1 cellular context compared by ENCODE assay signal in the genomic region with DNA sequence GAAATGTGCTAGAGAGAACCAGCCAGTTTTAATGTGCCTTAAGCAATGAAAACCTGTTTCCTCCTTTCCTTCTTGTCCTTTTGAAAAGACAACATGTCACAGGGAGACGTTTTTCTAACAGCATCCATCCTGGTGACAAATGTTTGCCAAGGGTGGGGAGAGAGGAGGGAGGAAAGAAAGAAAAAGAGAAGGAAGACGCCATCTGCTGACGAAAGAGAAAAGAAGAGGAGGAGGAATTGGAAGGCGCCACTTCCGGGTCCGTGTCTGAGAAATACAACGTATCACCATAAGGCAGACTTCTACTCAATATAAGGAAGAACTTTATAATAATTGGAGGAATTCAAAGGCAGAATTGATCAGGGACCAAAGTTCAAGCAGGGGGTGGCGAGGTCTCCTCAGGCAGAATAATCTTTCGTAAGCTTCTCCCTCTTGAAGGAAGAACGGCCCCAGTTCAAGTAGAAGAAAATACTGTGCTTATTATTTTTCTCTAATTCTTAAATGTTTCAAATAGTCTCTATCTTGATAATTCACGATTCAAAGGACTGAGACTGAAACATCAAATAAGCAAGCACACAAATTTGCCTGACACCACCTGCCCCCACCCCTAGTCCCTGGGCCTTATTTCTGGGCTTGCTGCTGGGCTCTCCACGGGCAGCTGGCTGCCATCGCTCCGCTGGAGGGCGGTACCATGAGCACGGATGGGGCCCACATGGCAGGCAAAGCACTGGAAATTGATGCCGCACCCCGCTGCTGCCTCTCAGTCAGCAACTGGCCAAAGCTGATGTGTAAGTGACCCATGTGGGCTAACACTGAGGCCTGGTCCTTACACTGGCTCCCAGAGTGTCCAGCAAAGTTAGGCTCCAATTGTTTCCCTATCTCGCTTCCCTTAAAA.
TF ChIP-seq lines count a peak whose summit lies in the region.

No MANE protein-coding gene starts in this region.

TF ChIP-seq in GM12878, 131 proteins besides CTCF, POLR2A, EP300 and RAD21 (continued from another document and continues in another):
- TF ChIP-seq, protein P1, sequence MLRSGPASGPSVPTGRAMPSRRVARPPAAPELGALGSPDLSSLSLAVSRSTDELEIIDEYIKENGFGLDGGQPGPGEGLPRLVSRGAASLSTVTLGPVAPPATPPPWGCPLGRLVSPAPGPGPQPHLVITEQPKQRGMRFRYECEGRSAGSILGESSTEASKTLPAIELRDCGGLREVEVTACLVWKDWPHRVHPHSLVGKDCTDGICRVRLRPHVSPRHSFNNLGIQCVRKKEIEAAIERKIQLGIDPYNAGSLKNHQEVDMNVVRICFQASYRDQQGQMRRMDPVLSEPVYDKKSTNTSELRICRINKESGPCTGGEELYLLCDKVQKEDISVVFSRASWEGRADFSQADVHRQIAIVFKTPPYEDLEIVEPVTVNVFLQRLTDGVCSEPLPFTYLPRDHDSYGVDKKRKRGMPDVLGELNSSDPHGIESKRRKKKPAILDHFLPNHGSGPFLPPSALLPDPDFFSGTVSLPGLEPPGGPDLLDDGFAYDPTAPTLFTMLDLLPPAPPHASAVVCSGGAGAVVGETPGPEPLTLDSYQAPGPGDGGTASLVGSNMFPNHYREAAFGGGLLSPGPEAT (IDR thresholded peaks at IDR 0.05; ENCODE audit: low read depth): peak; percentile 40; the same call in 1 of the 2 replicates
- TF ChIP-seq EZH2 (IDR thresholded peaks at IDR 0.05; ENCODE audit: borderline replicate concordance, control insufficient read depth, low read depth, low read length): no peak
- TF ChIP-seq, protein P2, sequence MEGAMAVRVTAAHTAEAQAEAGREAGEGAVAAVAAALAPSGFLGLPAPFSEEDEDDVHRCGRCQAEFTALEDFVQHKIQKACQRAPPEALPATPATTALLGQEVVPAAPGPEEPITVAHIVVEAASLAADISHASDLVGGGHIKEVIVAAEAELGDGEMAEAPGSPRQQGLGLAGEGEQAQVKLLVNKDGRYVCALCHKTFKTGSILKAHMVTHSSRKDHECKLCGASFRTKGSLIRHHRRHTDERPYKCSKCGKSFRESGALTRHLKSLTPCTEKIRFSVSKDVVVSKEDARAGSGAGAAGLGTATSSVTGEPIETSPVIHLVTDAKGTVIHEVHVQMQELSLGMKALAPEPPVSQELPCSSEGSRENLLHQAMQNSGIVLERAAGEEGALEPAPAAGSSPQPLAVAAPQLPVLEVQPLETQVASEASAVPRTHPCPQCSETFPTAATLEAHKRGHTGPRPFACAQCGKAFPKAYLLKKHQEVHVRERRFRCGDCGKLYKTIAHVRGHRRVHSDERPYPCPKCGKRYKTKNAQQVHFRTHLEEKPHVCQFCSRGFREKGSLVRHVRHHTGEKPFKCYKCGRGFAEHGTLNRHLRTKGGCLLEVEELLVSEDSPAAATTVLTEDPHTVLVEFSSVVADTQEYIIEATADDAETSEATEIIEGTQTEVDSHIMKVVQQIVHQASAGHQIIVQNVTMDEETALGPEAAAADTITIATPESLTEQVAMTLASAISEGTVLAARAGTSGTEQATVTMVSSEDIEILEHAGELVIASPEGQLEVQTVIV (IDR thresholded peaks at IDR 0.05; ENCODE audit: borderline replicate concordance, partially characterized antibody): peak; percentile 72
- no peak for TF ChIP-seq NRF1 (conservative IDR thresholded peaks at IDR 0.05; ENCODE audit: low read depth, low read length)
- TF ChIP-seq WRNIP1 (IDR thresholded peaks at IDR 0.05; ENCODE audit: borderline replicate concordance, low read depth, low read length): no peak
- TF ChIP-seq EED (IDR thresholded peaks at IDR 0.05; ENCODE audit: low read depth): peak; percentile 33
- no peak for TF ChIP-seq SRF (IDR thresholded peaks at IDR 0.05; ENCODE audit: low read depth in 2 of 2, low read length in 2 of 2)
- TF ChIP-seq PML (IDR thresholded peaks at IDR 0.05; ENCODE audit: low read length): 0 out of 2 replicates have a peak, but pooled peaks have one; percentile 34
- TF ChIP-seq MTA2 (IDR thresholded peaks at IDR 0.05; ENCODE audit: low read depth): no peak
- TF ChIP-seq PAX5 (IDR thresholded peaks at IDR 0.05; ENCODE audit: borderline replicate concordance, low read depth, low read length): no peak
- TF ChIP-seq TARDBP (IDR thresholded peaks at IDR 0.05; ENCODE audit: borderline replicate concordance): no peak
- TF ChIP-seq TCF7 (IDR thresholded peaks at IDR 0.05; ENCODE audit: borderline replicate concordance): no peak
- TF ChIP-seq BRCA1 (IDR thresholded peaks at IDR 0.05; ENCODE audit: low read depth, low read length): no peak
- TF ChIP-seq ZNF24 (IDR thresholded peaks at IDR 0.05): no peak
- TF ChIP-seq JUND (IDR thresholded peaks at IDR 0.05; ENCODE audit: low read depth, low read length): no peak
- no peak for TF ChIP-seq MEF2A (IDR thresholded peaks at IDR 0.05; ENCODE audit: insufficient read depth, low read depth, low read length)
- TF ChIP-seq, protein P3, sequence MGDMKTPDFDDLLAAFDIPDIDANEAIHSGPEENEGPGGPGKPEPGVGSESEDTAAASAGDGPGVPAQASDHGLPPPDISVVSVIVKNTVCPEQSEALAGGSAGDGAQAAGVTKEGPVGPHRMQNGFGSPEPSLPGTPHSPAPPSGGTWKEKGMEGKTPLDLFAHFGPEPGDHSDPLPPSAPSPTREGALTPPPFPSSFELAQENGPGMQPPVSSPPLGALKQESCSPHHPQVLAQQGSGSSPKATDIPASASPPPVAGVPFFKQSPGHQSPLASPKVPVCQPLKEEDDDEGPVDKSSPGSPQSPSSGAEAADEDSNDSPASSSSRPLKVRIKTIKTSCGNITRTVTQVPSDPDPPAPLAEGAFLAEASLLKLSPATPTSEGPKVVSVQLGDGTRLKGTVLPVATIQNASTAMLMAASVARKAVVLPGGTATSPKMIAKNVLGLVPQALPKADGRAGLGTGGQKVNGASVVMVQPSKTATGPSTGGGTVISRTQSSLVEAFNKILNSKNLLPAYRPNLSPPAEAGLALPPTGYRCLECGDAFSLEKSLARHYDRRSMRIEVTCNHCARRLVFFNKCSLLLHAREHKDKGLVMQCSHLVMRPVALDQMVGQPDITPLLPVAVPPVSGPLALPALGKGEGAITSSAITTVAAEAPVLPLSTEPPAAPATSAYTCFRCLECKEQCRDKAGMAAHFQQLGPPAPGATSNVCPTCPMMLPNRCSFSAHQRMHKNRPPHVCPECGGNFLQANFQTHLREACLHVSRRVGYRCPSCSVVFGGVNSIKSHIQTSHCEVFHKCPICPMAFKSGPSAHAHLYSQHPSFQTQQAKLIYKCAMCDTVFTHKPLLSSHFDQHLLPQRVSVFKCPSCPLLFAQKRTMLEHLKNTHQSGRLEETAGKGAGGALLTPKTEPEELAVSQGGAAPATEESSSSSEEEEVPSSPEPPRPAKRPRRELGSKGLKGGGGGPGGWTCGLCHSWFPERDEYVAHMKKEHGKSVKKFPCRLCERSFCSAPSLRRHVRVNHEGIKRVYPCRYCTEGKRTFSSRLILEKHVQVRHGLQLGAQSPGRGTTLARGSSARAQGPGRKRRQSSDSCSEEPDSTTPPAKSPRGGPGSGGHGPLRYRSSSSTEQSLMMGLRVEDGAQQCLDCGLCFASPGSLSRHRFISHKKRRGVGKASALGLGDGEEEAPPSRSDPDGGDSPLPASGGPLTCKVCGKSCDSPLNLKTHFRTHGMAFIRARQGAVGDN (IDR thresholded peaks at IDR 0.05): 0 out of 2 replicates have a peak, but pooled peaks have one; percentile 11
- TF ChIP-seq SP1 (IDR thresholded peaks at IDR 0.05; ENCODE audit: low read depth, low read length): no peak
- no peak for TF ChIP-seq NR2C2 (IDR thresholded peaks at IDR 0.05; ENCODE audit: borderline replicate concordance, control insufficient read depth, insufficient read length, low read depth)
- TF ChIP-seq, protein P4, sequence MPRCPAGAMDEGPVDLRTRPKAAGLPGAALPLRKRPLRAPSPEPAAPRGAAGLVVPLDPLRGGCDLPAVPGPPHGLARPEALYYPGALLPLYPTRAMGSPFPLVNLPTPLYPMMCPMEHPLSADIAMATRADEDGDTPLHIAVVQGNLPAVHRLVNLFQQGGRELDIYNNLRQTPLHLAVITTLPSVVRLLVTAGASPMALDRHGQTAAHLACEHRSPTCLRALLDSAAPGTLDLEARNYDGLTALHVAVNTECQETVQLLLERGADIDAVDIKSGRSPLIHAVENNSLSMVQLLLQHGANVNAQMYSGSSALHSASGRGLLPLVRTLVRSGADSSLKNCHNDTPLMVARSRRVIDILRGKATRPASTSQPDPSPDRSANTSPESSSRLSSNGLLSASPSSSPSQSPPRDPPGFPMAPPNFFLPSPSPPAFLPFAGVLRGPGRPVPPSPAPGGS (IDR thresholded peaks at IDR 0.05; ENCODE audit: borderline replicate concordance, insufficient read depth, low read depth, low read length, poor library complexity, severe bottlenecking): no peak
- TF ChIP-seq CREB1 (IDR thresholded peaks at IDR 0.05; ENCODE audit: low read depth): peak; percentile 55; the same call in 1 of the 2 replicates
- no peak for TF ChIP-seq CHD1 (IDR thresholded peaks at IDR 0.05; ENCODE audit: low read depth, low read length)
- no peak for TF ChIP-seq PAX8 (IDR thresholded peaks at IDR 0.05)
- 0 out of 4 replicates have a peak, but pooled peaks of 1 of the 2 experiments have one; percentile 41 for TF ChIP-seq CEBPB (IDR thresholded peaks at IDR 0.05; ENCODE audit: borderline replicate concordance in 1 of 2, low read depth in 2 of 2, low read length in 2 of 2)
- TF ChIP-seq, protein P5, sequence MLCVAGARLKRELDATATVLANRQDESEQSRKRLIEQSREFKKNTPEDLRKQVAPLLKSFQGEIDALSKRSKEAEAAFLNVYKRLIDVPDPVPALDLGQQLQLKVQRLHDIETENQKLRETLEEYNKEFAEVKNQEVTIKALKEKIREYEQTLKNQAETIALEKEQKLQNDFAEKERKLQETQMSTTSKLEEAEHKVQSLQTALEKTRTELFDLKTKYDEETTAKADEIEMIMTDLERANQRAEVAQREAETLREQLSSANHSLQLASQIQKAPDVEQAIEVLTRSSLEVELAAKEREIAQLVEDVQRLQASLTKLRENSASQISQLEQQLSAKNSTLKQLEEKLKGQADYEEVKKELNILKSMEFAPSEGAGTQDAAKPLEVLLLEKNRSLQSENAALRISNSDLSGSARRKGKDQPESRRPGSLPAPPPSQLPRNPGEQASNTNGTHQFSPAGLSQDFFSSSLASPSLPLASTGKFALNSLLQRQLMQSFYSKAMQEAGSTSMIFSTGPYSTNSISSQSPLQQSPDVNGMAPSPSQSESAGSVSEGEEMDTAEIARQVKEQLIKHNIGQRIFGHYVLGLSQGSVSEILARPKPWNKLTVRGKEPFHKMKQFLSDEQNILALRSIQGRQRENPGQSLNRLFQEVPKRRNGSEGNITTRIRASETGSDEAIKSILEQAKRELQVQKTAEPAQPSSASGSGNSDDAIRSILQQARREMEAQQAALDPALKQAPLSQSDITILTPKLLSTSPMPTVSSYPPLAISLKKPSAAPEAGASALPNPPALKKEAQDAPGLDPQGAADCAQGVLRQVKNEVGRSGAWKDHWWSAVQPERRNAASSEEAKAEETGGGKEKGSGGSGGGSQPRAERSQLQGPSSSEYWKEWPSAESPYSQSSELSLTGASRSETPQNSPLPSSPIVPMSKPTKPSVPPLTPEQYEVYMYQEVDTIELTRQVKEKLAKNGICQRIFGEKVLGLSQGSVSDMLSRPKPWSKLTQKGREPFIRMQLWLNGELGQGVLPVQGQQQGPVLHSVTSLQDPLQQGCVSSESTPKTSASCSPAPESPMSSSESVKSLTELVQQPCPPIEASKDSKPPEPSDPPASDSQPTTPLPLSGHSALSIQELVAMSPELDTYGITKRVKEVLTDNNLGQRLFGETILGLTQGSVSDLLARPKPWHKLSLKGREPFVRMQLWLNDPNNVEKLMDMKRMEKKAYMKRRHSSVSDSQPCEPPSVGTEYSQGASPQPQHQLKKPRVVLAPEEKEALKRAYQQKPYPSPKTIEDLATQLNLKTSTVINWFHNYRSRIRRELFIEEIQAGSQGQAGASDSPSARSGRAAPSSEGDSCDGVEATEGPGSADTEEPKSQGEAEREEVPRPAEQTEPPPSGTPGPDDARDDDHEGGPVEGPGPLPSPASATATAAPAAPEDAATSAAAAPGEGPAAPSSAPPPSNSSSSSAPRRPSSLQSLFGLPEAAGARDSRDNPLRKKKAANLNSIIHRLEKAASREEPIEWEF (IDR thresholded peaks at IDR 0.05; ENCODE audit: insufficient replicate concordance, low read depth, low read length): no peak
- TF ChIP-seq, protein P6, sequence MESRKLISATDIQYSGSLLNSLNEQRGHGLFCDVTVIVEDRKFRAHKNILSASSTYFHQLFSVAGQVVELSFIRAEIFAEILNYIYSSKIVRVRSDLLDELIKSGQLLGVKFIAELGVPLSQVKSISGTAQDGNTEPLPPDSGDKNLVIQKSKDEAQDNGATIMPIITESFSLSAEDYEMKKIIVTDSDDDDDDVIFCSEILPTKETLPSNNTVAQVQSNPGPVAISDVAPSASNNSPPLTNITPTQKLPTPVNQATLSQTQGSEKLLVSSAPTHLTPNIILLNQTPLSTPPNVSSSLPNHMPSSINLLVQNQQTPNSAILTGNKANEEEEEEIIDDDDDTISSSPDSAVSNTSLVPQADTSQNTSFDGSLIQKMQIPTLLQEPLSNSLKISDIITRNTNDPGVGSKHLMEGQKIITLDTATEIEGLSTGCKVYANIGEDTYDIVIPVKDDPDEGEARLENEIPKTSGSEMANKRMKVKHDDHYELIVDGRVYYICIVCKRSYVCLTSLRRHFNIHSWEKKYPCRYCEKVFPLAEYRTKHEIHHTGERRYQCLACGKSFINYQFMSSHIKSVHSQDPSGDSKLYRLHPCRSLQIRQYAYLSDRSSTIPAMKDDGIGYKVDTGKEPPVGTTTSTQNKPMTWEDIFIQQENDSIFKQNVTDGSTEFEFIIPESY (IDR thresholded peaks at IDR 0.05): no peak
- TF ChIP-seq, protein P7, sequence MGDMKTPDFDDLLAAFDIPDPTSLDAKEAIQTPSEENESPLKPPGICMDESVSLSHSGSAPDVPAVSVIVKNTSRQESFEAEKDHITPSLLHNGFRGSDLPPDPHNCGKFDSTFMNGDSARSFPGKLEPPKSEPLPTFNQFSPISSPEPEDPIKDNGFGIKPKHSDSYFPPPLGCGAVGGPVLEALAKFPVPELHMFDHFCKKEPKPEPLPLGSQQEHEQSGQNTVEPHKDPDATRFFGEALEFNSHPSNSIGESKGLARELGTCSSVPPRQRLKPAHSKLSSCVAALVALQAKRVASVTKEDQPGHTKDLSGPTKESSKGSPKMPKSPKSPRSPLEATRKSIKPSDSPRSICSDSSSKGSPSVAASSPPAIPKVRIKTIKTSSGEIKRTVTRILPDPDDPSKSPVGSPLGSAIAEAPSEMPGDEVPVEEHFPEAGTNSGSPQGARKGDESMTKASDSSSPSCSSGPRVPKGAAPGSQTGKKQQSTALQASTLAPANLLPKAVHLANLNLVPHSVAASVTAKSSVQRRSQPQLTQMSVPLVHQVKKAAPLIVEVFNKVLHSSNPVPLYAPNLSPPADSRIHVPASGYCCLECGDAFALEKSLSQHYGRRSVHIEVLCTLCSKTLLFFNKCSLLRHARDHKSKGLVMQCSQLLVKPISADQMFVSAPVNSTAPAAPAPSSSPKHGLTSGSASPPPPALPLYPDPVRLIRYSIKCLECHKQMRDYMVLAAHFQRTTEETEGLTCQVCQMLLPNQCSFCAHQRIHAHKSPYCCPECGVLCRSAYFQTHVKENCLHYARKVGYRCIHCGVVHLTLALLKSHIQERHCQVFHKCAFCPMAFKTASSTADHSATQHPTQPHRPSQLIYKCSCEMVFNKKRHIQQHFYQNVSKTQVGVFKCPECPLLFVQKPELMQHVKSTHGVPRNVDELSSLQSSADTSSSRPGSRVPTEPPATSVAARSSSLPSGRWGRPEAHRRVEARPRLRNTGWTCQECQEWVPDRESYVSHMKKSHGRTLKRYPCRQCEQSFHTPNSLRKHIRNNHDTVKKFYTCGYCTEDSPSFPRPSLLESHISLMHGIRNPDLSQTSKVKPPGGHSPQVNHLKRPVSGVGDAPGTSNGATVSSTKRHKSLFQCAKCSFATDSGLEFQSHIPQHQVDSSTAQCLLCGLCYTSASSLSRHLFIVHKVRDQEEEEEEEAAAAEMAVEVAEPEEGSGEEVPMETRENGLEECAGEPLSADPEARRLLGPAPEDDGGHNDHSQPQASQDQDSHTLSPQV (IDR thresholded peaks at IDR 0.05): no peak
